In genomic region chr1:6134741-6135510, GRCh38 we compare ENCODE assay signal across 1 cellular context.
TF ChIP-seq lines count a peak whose summit lies in the region.

No MANE protein-coding gene starts in this region.

TF ChIP-seq in WTC11, 78 proteins besides CTCF, POLR2A, EP300 and RAD21 (continued from another document):
- TF ChIP-seq, protein P1, sequence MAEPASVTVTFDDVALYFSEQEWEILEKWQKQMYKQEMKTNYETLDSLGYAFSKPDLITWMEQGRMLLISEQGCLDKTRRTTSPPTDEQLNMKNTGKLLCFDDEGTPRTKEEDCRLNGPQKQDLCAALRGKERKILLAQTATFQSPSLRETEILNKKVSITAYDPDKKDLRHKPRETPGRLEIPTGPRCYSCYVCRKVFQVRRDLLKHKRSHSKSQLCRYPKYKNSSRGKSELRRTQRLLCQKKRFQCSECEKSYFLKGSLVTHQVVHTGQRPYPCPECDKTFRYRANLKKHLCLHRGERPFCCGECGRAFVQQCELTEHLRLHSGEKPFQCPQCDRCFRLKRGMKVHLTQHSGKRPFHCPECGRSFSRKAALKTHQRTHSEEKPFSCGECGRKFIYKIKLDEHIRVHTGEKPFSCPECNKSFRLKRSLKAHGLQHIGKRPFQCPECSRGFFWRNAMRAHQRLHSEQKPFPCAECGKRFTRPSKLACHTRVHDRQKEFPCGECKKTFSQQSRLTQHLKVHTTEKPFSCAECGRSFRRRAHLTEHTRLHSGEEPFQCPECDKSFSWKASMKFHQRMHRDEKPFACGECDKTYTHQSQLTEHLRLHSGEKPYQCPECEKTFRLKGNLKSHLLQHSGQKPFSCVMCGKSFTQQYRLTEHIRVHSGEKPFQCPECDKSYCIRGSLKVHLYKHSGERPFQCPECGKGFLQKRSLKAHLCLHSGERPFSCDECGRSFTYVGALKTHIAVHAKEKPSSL (CRISPR knock-in tag; conservative IDR thresholded peaks at IDR 0.05) = no peak
- no peak for TF ChIP-seq ESRRA (CRISPR knock-in tag; IDR thresholded peaks at IDR 0.05; ENCODE audit: borderline replicate concordance)
- no peak for TF ChIP-seq JUN (CRISPR knock-in tag; IDR thresholded peaks at IDR 0.05)
- no peak for TF ChIP-seq ZNF671 (CRISPR knock-in tag; IDR thresholded peaks at IDR 0.05)
- TF ChIP-seq, protein P2, sequence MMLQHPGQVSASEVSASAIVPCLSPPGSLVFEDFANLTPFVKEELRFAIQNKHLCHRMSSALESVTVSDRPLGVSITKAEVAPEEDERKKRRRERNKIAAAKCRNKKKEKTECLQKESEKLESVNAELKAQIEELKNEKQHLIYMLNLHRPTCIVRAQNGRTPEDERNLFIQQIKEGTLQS (CRISPR knock-in tag; conservative IDR thresholded peaks at IDR 0.05) = no peak
- TF ChIP-seq, protein P3, sequence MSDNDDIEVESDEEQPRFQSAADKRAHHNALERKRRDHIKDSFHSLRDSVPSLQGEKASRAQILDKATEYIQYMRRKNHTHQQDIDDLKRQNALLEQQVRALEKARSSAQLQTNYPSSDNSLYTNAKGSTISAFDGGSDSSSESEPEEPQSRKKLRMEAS (CRISPR knock-in tag; IDR thresholded peaks at IDR 0.05) = no peak
- no peak for TF ChIP-seq JAZF1 (CRISPR knock-in tag; IDR thresholded peaks at IDR 0.05)
- TF ChIP-seq PRRX2 (CRISPR knock-in tag; IDR thresholded peaks at IDR 0.05) = no peak
- no peak for TF ChIP-seq ATF2 (CRISPR knock-in tag; IDR thresholded peaks at IDR 0.05; ENCODE audit: borderline replicate concordance, low read depth)
